ENCODE assay signal across 16 cellular contexts in the genomic region with DNA sequence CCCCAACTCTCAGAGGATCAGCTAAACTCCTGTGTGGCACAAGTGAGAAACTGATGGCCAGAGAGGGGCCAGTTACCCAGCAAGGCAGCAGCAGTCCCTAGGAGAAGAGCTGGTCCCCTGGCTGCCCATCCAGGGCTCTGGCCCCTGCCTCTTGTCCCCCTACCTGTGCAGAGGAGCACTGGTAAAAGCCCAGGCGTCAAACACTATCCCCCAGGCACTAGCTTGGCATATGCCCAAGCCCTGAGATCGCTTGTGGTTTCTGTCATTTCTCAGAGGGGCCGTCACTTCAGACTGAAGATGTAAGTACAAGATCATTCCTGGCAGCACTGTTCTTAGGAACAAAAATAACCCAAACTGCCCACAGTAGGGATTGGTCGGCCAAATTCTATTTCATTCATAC. TPM values are rescaled to one million over a fixed set of nuclear protein-coding genes. Genes with fewer than 3 reads are reported as not detected.
A peak's percentile ranks its signal among the peaks of the same experiment; 100 is the strongest.
DNase-seq lines count a peak whose midpoint lies in the region; ATAC-seq, FAIRE-seq and TF ChIP-seq lines count a peak whose summit lies in the region.
"Had no signal": no experiment of that assay in that cellular context is flagged by ENCODE, and none has a peak within 500 bp of the region (broad histone marks: within the 10 kb centered on the region; RNA-seq: fewer than 3 reads in every experiment).

No MANE protein-coding gene starts in this region.

- FAIRE-seq in urothelium cell line (lab: Jason Lieb, UNC) = no peak
- FAIRE-seq: GM12891 had no signal

- no peaks in the 10 kb centered on the region for H4K20me1 ChIP-seq in hepatocyte (ENCODE audit: insufficient read depth, poor library complexity, severe bottlenecking)
- H4K20me1 ChIP-seq in PC-9 (ENCODE audit: insufficient read depth) = no peaks in the 10 kb centered on the region

- no peak for TF ChIP-seq CTCF in choroid plexus epithelial cell (conservative IDR thresholded peaks at IDR 0.05; ENCODE audit: low read depth, low read length)
- TF ChIP-seq CTCF in hepatocyte (IDR thresholded peaks at IDR 0.05; ENCODE audit: poor library complexity) = no peak
- TF ChIP-seq CTCF in PC-9 (conservative IDR thresholded peaks at IDR 0.05) = no peak

- H3K4me2 ChIP-seq in hepatocyte = no peak overlapping the region
- H3K4me2 ChIP-seq in PC-9 = no peak overlapping the region

- CTCF ChIA-PET in activated CD8-positive, alpha-beta memory T cell treated with anti-CD3 and anti-CD28 coated beads, Interleukin-2, amount 10 ng/mL, durations not matched to agents 7 days and 5 days (lab: Charles Lee) = interaction anchor here (0.9 to 10.8 kb wide), 21 partner anchors 8 to 191 kb away, joined by 3 to 179 read pairs (median 8); no protein-coding TSS in a partner anchor
- CTCF ChIA-PET in PC-9 (lab: Charles Lee) = interaction anchor here (1.1 kb wide), 1 partner anchor 191 kb away, joined by 3 read pairs; no protein-coding TSS in a partner anchor

- H2AFZ ChIP-seq in hepatocyte (no peak overlapping the region), PC-9 (no peak overlapping the region)

- 78% methylated on average over 4 of the region's 4 CpGs for WGBS in hepatocyte (ENCODE audit: low lambda C conversion rate, missing lambda C conversion rate)

- H3K4me1 ChIP-seq in hepatocyte (ENCODE audit: insufficient read depth) (peaks cover 10% of the 10 kb centered on the region), PC-9 (replicated peaks; ENCODE audit: insufficient read depth) (no peaks in the 10 kb centered on the region)
- H3K4me1 ChIP-seq: colonic mucosa, HAP-1 had no signal

- peak overlapping the region; percentile 10 for H3K27ac ChIP-seq in hepatocyte
- H3K27ac ChIP-seq in PC-9 = no peak overlapping the region
- H3K27ac ChIP-seq: spleen had no signal

- H3K9me2 ChIP-seq in hepatocyte (replicated peaks; ENCODE audit: insufficient read depth) = no peaks in the 10 kb centered on the region
- no peaks in the 10 kb centered on the region for H3K9me2 ChIP-seq in PC-9 (ENCODE audit: insufficient read depth)

- H3K79me2 ChIP-seq in hepatocyte = no peaks in the 10 kb centered on the region
- H3K79me2 ChIP-seq in PC-9 (ENCODE audit: low read depth) = no peaks in the 10 kb centered on the region

- peaks cover 33% of the 10 kb centered on the region for H3K4me1 Mint-ChIP-seq in activated CD8-positive, alpha-beta memory T cell treated with anti-CD3 and anti-CD28 coated beads, Interleukin-2, amount 10 ng/mL, durations not matched to agents 7 days and 5 days

- H3K36me3 Mint-ChIP-seq in activated CD8-positive, alpha-beta memory T cell treated with anti-CD3 and anti-CD28 coated beads, Interleukin-2, amount 10 ng/mL, durations not matched to agents 7 days and 5 days = no peaks in the 10 kb centered on the region

- H3K27me3 ChIP-seq in hepatocyte (no peaks in the 10 kb centered on the region), PC-9 (ENCODE audit: insufficient read depth, low read depth) (no peaks in the 10 kb centered on the region)
- H3K27me3 ChIP-seq: colonic mucosa had no signal

- H3K27me3 Mint-ChIP-seq in activated CD8-positive, alpha-beta memory T cell treated with anti-CD3 and anti-CD28 coated beads, Interleukin-2, amount 10 ng/mL, durations not matched to agents 7 days and 5 days = peaks cover 26% of the 10 kb centered on the region

- H3K9me3 ChIP-seq in hepatocyte (ENCODE audit: low read depth) (no peaks in the 10 kb centered on the region), PC-9 (ENCODE audit: insufficient read depth, low read depth) (no peaks in the 10 kb centered on the region)
- H3K9me3 ChIP-seq: colonic mucosa, HAP-1, spleen had no signal

- no peak for ATAC-seq in activated CD8-positive, alpha-beta memory T cell treated with anti-CD3 and anti-CD28 coated beads, Interleukin-2, amount 10 ng/mL, durations not matched to agents 7 days and 5 days
- ATAC-seq in HG03439 (IDR thresholded peaks at IDR 0.05; ENCODE audit: unreplicated experiment) (no peak), GM18519 (IDR thresholded peaks at IDR 0.05; ENCODE audit: low FRiP score, unreplicated experiment) (no peak)

- no peaks in the 10 kb centered on the region for H3K9me3 Mint-ChIP-seq in activated CD8-positive, alpha-beta memory T cell treated with anti-CD3 and anti-CD28 coated beads, Interleukin-2, amount 10 ng/mL, durations not matched to agents 7 days and 5 days (ENCODE audit: low read depth)

- intact Hi-C loops in PC-9 (cut with micrococcal nuclease; ENCODE audit: unreplicated experiment) = no loop called here

- H3K27ac Mint-ChIP-seq in activated CD8-positive, alpha-beta memory T cell treated with anti-CD3 and anti-CD28 coated beads, Interleukin-2, amount 10 ng/mL, durations not matched to agents 7 days and 5 days = no peak overlapping the region

- H3K4me3 ChIP-seq in choroid plexus epithelial cell (ENCODE audit: low read depth, low read length) = no peak overlapping the region
- no peak overlapping the region for H3K4me3 ChIP-seq in hepatocyte
- no peak overlapping the region for H3K4me3 ChIP-seq in PC-9
- H3K4me3 ChIP-seq: colonic mucosa, HAP-1, spleen had no signal

- POLR2A ChIA-PET in PC-9 (lab: Charles Lee; ENCODE audit: unreplicated experiment) = interaction anchor here (0.6 kb wide), 1 partner anchor 149 kb away, joined by 5 read pairs; no protein-coding TSS in a partner anchor

- DNase-seq in activated CD8-positive, alpha-beta memory T cell treated with anti-CD3 and anti-CD28 coated beads, Interleukin-2, amount 10 ng/mL, durations not matched to agents 7 days and 5 days = peak; percentile 33
- no peak for DNase-seq in activated CD8-positive, alpha-beta memory T cell treated with anti-CD3 and anti-CD28 coated beads, Interleukin-2, amount 50 U/mL, for 4 hours
- peak; percentile 53 for DNase-seq in choroid plexus epithelial cell (ENCODE audit: low read depth)
- DNase-seq in hepatocyte (ENCODE audit: low spot score) = no peak
- DNase-seq in urothelium cell line (ENCODE audit: low spot score) = peak; percentile 36
- no peak for DNase-seq in PC-9
- DNase-seq: activated CD4-positive, alpha-beta T cell treated with anti-CD3 and anti-CD28 coated beads, Interleukin-2, amount 50 U/mL, for 4 hours; activated naive CD4-positive, alpha-beta T cell treated with Interleukin-2 at 50 U/mL for 16 hours; colonic mucosa; glutamatergic neuron; NCI-H146; spleen had no signal

- no peaks in the 10 kb centered on the region for H3F3A ChIP-seq in PC-9 (ENCODE audit: insufficient read depth, low read depth)

- no peaks in the 10 kb centered on the region for H3K36me3 ChIP-seq in hepatocyte (replicated peaks; ENCODE audit: insufficient read depth, low read depth)
- no peaks in the 10 kb centered on the region for H3K36me3 ChIP-seq in PC-9 (ENCODE audit: low read depth)
- H3K36me3 ChIP-seq: colonic mucosa, HAP-1, spleen had no signal

- H3K4me3 Mint-ChIP-seq in activated CD8-positive, alpha-beta memory T cell treated with anti-CD3 and anti-CD28 coated beads, Interleukin-2, amount 10 ng/mL, durations not matched to agents 7 days and 5 days = no peak overlapping the region

- no TSS peak for BruUV-seq in PC-9 (replicated peaks; lab: Mats Ljungman, UMichigan)

RNA-seq across cellular contexts. Expression of a gene that starts 53.9 kb away (rescaled TPM):
- under 1 TPM; 0.45 to 0.53 TPM for total RNA-seq in activated CD8-positive, alpha-beta memory T cell treated with anti-CD3 and anti-CD28 coated beads, Interleukin-2, amount 10 ng/mL, durations not matched to agents 7 days and 5 days
- total RNA-seq in hepatocyte = 105 and 106 TPM in 2 replicates
- 87.2 and 97.6 TPM in 2 replicates for polyA plus RNA-seq in hepatocyte
- total RNA-seq in PC-9 (2021) = not detected in 2 replicates

Comparison
In these comparisons a context has a peak if more than half of its experiments do, and no peak if none do; other contexts are left out.
1. DNase-seq: peak in activated CD8-positive, alpha-beta memory T cell treated with anti-CD3 and anti-CD28 coated beads, Interleukin-2, amount 10 ng/mL, durations not matched to agents 7 days and 5 days (single experiment), choroid plexus epithelial cell (single experiment) and urothelium cell line (single experiment); none in activated CD8-positive, alpha-beta memory T cell treated with anti-CD3 and anti-CD28 coated beads, Interleukin-2, amount 50 U/mL, for 4 hours (single experiment), hepatocyte (single experiment) and PC-9 (0 of 2).
2. RNA of a gene that starts 53.9 kb away (total RNA-seq): 105 to 106 TPM in hepatocyte; 0.45 to 0.53 TPM in activated CD8-positive, alpha-beta memory T cell treated with anti-CD3 and anti-CD28 coated beads, Interleukin-2, amount 10 ng/mL, durations not matched to agents 7 days and 5 days and not detected in PC-9; every median in the first group is over 10 times any median in the second.